1 cellular context compared by ENCODE assay signal in the genomic region with DNA sequence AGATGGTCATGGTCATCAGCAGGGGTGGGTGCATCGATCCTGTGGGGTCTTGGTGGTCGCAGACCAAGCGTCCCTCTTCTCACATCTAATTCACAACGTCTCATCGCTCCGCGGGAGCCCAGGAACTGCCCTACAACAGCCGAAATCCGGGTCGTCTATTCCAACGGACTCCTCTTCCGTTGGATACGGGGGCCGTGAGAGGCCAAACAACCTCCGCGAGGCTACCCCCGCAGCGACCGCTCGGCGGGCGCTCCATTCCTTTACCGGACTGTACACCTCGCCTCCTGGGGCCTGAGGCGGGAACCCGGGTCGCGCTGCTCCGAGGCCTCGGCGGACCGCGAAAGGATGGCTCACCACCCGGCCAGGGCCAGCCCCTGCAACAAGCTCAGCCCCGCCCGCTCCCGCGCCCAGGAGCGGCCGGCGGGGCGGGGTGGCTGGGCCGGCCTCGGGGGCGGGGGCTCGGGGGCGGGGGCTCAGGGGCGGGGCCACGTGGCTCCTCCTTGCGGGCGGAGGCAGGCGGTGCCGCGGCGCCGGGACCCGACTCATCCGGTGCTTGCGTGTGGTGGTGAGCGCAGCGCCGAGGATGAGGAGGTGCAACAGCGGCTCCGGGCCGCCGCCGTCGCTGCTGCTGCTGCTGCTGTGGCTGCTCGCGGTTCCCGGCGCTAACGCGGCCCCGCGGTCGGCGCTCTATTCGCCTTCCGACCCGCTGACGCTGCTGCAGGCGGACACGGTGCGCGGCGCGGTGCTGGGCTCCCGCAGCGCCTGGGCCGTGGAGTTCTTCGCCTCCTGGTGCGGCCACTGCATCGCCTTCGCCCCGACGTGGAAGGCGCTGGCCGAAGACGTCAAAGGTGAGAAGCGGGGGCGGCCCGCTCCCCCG.
TF ChIP-seq lines count a peak whose summit lies in the region.

A gene with protein sequence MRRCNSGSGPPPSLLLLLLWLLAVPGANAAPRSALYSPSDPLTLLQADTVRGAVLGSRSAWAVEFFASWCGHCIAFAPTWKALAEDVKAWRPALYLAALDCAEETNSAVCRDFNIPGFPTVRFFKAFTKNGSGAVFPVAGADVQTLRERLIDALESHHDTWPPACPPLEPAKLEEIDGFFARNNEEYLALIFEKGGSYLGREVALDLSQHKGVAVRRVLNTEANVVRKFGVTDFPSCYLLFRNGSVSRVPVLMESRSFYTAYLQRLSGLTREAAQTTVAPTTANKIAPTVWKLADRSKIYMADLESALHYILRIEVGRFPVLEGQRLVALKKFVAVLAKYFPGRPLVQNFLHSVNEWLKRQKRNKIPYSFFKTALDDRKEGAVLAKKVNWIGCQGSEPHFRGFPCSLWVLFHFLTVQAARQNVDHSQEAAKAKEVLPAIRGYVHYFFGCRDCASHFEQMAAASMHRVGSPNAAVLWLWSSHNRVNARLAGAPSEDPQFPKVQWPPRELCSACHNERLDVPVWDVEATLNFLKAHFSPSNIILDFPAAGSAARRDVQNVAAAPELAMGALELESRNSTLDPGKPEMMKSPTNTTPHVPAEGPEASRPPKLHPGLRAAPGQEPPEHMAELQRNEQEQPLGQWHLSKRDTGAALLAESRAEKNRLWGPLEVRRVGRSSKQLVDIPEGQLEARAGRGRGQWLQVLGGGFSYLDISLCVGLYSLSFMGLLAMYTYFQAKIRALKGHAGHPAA (plus strand): TSS at position 545 of the 877 bp plus-strand sequence. CDS start 39 bp downstream, at position 584.

TF ChIP-seq in HepG2, 621 proteins besides CTCF, POLR2A, EP300 and RAD21 (continues in another document):
- TF ChIP-seq, protein P1, sequence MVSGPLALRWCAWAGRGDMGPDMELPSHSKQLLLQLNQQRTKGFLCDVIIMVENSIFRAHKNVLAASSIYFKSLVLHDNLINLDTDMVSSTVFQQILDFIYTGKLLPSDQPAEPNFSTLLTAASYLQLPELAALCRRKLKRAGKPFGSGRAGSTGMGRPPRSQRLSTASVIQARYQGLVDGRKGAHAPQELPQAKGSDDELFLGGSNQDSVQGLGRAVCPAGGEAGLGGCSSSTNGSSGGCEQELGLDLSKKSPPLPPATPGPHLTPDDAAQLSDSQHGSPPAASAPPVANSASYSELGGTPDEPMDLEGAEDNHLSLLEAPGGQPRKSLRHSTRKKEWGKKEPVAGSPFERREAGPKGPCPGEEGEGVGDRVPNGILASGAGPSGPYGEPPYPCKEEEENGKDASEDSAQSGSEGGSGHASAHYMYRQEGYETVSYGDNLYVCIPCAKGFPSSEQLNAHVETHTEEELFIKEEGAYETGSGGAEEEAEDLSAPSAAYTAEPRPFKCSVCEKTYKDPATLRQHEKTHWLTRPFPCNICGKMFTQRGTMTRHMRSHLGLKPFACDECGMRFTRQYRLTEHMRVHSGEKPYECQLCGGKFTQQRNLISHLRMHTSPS (CRISPR knock-in tag; IDR thresholded peaks at IDR 0.05; ENCODE audit: low read depth), result no peak
- TF ChIP-seq, protein P2, sequence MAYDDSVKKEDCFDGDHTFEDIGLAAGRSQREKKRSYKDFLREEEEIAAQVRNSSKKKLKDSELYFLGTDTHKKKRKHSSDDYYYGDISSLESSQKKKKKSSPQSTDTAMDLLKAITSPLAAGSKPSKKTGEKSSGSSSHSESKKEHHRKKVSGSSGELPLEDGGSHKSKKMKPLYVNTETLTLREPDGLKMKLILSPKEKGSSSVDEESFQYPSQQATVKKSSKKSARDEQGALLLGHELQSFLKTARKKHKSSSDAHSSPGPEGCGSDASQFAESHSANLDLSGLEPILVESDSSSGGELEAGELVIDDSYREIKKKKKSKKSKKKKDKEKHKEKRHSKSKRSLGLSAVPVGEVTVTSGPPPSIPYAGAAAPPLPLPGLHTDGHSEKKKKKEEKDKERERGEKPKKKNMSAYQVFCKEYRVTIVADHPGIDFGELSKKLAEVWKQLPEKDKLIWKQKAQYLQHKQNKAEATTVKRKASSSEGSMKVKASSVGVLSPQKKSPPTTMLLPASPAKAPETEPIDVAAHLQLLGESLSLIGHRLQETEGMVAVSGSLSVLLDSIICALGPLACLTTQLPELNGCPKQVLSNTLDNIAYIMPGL (CRISPR knock-in tag; IDR thresholded peaks at IDR 0.05; ENCODE audit: borderline replicate concordance in 1 of 2, low read depth in 1 of 2), result peak in 1 of 2 experiments; percentile 31; a peak in 1 of 4 replicates
- TF ChIP-seq MIER2 (CRISPR knock-in tag; IDR thresholded peaks at IDR 0.05) (no peak), ZNF879 (CRISPR knock-in tag; IDR thresholded peaks at IDR 0.05) (no peak), MAFG (CRISPR knock-in tag; IDR thresholded peaks at IDR 0.05) (no peak), ZNF839 (CRISPR knock-in tag; IDR thresholded peaks at IDR 0.05; ENCODE audit: borderline replicate concordance) (no peak), SOX5 (CRISPR knock-in tag; IDR thresholded peaks at IDR 0.05; ENCODE audit: borderline replicate concordance) (no peak), ZNF724P (CRISPR knock-in tag; IDR thresholded peaks at IDR 0.05; ENCODE audit: borderline replicate concordance) (0 out of 2 replicates have a peak, but pooled peaks have one; percentile 61), NFATC3 (CRISPR knock-in tag; IDR thresholded peaks at IDR 0.05) (no peak), ZNF383 (CRISPR knock-in tag; IDR thresholded peaks at IDR 0.05; ENCODE audit: borderline replicate concordance) (no peak), ZNF777 (CRISPR knock-in tag; IDR thresholded peaks at IDR 0.05) (peak; percentile 87), ATAD3A (CRISPR knock-in tag; IDR thresholded peaks at IDR 0.05) (no peak), ZMYM4 (CRISPR knock-in tag; IDR thresholded peaks at IDR 0.05) (peak; percentile 37; the same call in 1 of the 2 replicates), ZNF235 (CRISPR knock-in tag; IDR thresholded peaks at IDR 0.05; ENCODE audit: borderline replicate concordance) (0 out of 2 replicates have a peak, but pooled peaks have one; percentile 7), ELF1 (CRISPR knock-in tag; IDR thresholded peaks at IDR 0.05) (peak; percentile 60), CBX2 (IDR thresholded peaks at IDR 0.05; ENCODE audit: low read depth, low read length) (no peak), CBX2 (CRISPR knock-in tag; IDR thresholded peaks at IDR 0.05; ENCODE audit: low read depth) (no peak), HOXA7 (CRISPR knock-in tag; IDR thresholded peaks at IDR 0.05) (no peak), RFXAP (CRISPR knock-in tag; IDR thresholded peaks at IDR 0.05; ENCODE audit: borderline replicate concordance) (0 out of 2 replicates have a peak, but pooled peaks have one; percentile 22), HNRNPH1 (optimal IDR thresholded peaks at IDR 0.05; ENCODE audit: low read depth, low read length) (no peak), SMAD1 (CRISPR knock-in tag; IDR thresholded peaks at IDR 0.05; ENCODE audit: borderline replicate concordance, low read depth) (0 out of 2 replicates have a peak, but pooled peaks have one; percentile 8), ZNF7 (CRISPR knock-in tag; IDR thresholded peaks at IDR 0.05) (no peak), FOXM1 (CRISPR knock-in tag; IDR thresholded peaks at IDR 0.05) (no peak), ZNF790 (CRISPR knock-in tag; IDR thresholded peaks at IDR 0.05; ENCODE audit: borderline replicate concordance) (0 out of 2 replicates have a peak, but pooled peaks have one; percentile 56), ZKSCAN5 (CRISPR knock-in tag; IDR thresholded peaks at IDR 0.05) (no peak), ZNF263 (CRISPR knock-in tag; IDR thresholded peaks at IDR 0.05) (no peak; the same call in 1 of the 2 replicates), ZNF589 (CRISPR knock-in tag; conservative IDR thresholded peaks at IDR 0.05) (peak; percentile 57; the same call in 1 of the 2 replicates)
- TF ChIP-seq, protein P3, sequence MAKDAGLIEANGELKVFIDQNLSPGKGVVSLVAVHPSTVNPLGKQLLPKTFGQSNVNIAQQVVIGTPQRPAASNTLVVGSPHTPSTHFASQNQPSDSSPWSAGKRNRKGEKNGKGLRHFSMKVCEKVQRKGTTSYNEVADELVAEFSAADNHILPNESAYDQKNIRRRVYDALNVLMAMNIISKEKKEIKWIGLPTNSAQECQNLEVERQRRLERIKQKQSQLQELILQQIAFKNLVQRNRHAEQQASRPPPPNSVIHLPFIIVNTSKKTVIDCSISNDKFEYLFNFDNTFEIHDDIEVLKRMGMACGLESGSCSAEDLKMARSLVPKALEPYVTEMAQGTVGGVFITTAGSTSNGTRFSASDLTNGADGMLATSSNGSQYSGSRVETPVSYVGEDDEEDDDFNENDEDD (CRISPR knock-in tag; IDR thresholded peaks at IDR 0.05; ENCODE audit: borderline replicate concordance), result peak; percentile 16; the same call in 1 of the 2 replicates
- TF ChIP-seq, protein P4, sequence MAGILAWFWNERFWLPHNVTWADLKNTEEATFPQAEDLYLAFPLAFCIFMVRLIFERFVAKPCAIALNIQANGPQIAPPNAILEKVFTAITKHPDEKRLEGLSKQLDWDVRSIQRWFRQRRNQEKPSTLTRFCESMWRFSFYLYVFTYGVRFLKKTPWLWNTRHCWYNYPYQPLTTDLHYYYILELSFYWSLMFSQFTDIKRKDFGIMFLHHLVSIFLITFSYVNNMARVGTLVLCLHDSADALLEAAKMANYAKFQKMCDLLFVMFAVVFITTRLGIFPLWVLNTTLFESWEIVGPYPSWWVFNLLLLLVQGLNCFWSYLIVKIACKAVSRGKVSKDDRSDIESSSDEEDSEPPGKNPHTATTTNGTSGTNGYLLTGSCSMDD (CRISPR knock-in tag; IDR thresholded peaks at IDR 0.05), result no peak
- TF ChIP-seq, protein P5, sequence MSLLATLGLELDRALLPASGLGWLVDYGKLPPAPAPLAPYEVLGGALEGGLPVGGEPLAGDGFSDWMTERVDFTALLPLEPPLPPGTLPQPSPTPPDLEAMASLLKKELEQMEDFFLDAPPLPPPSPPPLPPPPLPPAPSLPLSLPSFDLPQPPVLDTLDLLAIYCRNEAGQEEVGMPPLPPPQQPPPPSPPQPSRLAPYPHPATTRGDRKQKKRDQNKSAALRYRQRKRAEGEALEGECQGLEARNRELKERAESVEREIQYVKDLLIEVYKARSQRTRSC (CRISPR knock-in tag; IDR thresholded peaks at IDR 0.05; ENCODE audit: low read depth), result no peak
- TF ChIP-seq, protein P6, sequence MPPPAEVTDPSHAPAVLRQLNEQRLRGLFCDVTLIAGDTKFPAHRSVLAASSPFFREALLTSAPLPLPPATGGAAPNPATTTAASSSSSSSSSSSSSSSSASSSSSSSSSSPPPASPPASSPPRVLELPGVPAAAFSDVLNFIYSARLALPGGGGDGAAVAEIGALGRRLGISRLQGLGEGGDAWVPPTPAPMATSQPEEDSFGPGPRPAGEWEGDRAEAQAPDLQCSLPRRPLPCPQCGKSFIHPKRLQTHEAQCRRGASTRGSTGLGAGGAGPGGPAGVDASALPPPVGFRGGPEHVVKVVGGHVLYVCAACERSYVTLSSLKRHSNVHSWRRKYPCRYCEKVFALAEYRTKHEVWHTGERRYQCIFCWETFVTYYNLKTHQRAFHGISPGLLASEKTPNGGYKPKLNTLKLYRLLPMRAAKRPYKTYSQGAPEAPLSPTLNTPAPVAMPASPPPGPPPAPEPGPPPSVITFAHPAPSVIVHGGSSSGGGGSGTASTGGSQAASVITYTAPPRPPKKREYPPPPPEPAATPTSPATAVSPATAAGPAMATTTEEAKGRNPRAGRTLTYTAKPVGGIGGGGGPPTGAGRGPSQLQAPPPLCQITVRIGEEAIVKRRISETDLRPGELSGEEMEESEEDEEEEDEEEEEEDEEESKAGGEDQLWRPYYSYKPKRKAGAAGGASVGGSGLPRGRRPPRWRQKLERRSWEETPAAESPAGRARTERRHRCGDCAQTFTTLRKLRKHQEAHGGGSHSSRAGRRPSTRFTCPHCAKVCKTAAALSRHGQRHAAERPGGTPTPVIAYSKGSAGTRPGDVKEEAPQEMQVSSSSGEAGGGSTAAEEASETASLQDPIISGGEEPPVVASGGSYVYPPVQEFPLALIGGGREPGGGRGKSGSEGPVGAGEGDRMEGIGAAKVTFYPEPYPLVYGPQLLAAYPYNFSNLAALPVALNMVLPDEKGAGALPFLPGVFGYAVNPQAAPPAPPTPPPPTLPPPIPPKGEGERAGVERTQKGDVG (CRISPR knock-in tag; IDR thresholded peaks at IDR 0.05; ENCODE audit: borderline replicate concordance), result no peak
- TF ChIP-seq, protein P7, sequence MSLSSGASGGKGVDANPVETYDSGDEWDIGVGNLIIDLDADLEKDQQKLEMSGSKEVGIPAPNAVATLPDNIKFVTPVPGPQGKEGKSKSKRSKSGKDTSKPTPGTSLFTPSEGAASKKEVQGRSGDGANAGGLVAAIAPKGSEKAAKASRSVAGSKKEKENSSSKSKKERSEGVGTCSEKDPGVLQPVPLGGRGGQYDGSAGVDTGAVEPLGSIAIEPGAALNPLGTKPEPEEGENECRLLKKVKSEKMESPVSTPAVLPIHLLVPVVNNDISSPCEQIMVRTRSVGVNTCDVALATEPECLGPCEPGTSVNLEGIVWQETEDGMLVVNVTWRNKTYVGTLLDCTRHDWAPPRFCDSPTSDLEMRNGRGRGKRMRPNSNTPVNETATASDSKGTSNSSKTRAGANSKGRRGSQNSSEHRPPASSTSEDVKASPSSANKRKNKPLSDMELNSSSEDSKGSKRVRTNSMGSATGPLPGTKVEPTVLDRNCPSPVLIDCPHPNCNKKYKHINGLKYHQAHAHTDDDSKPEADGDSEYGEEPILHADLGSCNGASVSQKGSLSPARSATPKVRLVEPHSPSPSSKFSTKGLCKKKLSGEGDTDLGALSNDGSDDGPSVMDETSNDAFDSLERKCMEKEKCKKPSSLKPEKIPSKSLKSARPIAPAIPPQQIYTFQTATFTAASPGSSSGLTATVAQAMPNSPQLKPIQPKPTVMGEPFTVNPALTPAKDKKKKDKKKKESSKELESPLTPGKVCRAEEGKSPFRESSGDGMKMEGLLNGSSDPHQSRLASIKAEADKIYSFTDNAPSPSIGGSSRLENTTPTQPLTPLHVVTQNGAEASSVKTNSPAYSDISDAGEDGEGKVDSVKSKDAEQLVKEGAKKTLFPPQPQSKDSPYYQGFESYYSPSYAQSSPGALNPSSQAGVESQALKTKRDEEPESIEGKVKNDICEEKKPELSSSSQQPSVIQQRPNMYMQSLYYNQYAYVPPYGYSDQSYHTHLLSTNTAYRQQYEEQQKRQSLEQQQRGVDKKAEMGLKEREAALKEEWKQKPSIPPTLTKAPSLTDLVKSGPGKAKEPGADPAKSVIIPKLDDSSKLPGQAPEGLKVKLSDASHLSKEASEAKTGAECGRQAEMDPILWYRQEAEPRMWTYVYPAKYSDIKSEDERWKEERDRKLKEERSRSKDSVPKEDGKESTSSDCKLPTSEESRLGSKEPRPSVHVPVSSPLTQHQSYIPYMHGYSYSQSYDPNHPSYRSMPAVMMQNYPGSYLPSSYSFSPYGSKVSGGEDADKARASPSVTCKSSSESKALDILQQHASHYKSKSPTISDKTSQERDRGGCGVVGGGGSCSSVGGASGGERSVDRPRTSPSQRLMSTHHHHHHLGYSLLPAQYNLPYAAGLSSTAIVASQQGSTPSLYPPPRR (CRISPR knock-in tag; IDR thresholded peaks at IDR 0.05; ENCODE audit: borderline replicate concordance), result no peak
- TF ChIP-seq, protein P8, sequence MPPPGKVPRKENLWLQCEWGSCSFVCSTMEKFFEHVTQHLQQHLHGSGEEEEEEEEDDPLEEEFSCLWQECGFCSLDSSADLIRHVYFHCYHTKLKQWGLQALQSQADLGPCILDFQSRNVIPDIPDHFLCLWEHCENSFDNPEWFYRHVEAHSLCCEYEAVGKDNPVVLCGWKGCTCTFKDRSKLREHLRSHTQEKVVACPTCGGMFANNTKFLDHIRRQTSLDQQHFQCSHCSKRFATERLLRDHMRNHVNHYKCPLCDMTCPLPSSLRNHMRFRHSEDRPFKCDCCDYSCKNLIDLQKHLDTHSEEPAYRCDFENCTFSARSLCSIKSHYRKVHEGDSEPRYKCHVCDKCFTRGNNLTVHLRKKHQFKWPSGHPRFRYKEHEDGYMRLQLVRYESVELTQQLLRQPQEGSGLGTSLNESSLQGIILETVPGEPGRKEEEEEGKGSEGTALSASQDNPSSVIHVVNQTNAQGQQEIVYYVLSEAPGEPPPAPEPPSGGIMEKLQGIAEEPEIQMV (CRISPR knock-in tag; IDR thresholded peaks at IDR 0.05; ENCODE audit: low read depth), result no peak
